ENCODE assay signal across 13 cellular contexts in genomic region chr10:113007343-113007771, GRCh38. TPM values are rescaled to one million over a fixed set of nuclear protein-coding genes. Genes with fewer than 3 reads are reported as not detected.
DNase-seq lines count a peak whose midpoint lies in the region; ATAC-seq and TF ChIP-seq lines count a peak whose summit lies in the region.
"Had no signal": no experiment of that assay in that cellular context is flagged by ENCODE, and none has a peak within 500 bp of the region (broad histone marks: within the 10 kb centered on the region; RNA-seq: fewer than 3 reads in every experiment).

No MANE protein-coding gene starts in this region.

- H3K4me1 ChIP-seq in GM23338 (ENCODE audit: insufficient read depth) (peaks cover 63% of the 10 kb centered on the region), SK-N-SH (ENCODE audit: control insufficient read depth in 1 of 2, insufficient read depth in 2 of 2, low read depth in 1 of 2, low read length in 1 of 2) (peaks cover 0 to 3% of the 10 kb centered on the region in 2 experiments; a peak in 1 of 4 replicates), aorta (ENCODE audit: control insufficient read depth in 1 of 2, insufficient read depth in 2 of 2, low read length in 2 of 2) (peaks cover 5 to 7% of the 10 kb centered on the region in 2 donors)

- ATAC-seq in GM23338 (0 out of 3 replicates have a peak, but pooled peaks have one; percentile 9), aorta (ENCODE audit: low FRiP score) (no peak)
- ATAC-seq: K562 had no signal

- no peak overlapping the region for H3K4me3 ChIP-seq in GM23338
- no peak overlapping the region for H3K4me3 ChIP-seq in SK-N-SH (ENCODE audit: low read depth in 2 of 2, low read length in 1 of 2)
- H3K4me3 ChIP-seq in aorta (ENCODE audit: low read length in 2 of 2) = no peak overlapping the region
- H3K4me3 ChIP-seq: K562, lung, right atrium auricular region had no signal

- H4K20me1 ChIP-seq in GM23338 (replicated peaks; ENCODE audit: insufficient read depth) (peaks cover 93% of the 10 kb centered on the region), SK-N-SH (ENCODE audit: insufficient read depth) (peaks cover 17% of the 10 kb centered on the region)

- no peak overlapping the region for H2AFZ ChIP-seq in GM23338
- no peak overlapping the region for H2AFZ ChIP-seq in SK-N-SH (ENCODE audit: low read depth)

- H3K9me3 Mint-ChIP-seq in GM23338 (no peaks in the 10 kb centered on the region), chondrocyte (ENCODE audit: low read depth) (no peaks in the 10 kb centered on the region)

- no peaks in the 10 kb centered on the region for H3K9me3 ChIP-seq in SK-N-SH
- H3K9me3 ChIP-seq in aorta (ENCODE audit: control insufficient read depth, low read length) = no peaks in the 10 kb centered on the region
- H3K9me3 ChIP-seq: right atrium auricular region had no signal

- DNase-seq in GM23338 (ENCODE audit: low spot score) (no peak), chondrocyte (ENCODE audit: low spot score) (no peak), SK-N-SH (no peak), aorta (no peak), AML-193 (lab: John Stamatoyannopoulos, UW) (no peak), Kasumi-1 (lab: John Stamatoyannopoulos, UW) (no peak)
- peak; percentile 38 for DNase-seq in activated CD4-positive, alpha-beta T cell treated with anti-CD3 and anti-CD28 coated beads for 48 hours
- peak in 2 of 3 experiments; percentile 9 to 19 for DNase-seq in stimulated activated CD4-positive, alpha-beta T cell treated with anti-CD3 and anti-CD28 coated beads, TNF-alpha, amount 100 ng/mL, for 24 hours (ENCODE audit: low read depth in 3 of 3)
- DNase-seq: EL, NCI-H82 had no signal

- H3K79me2 ChIP-seq in GM23338 (replicated peaks; ENCODE audit: insufficient read depth) (peaks cover 100% of the 10 kb centered on the region), SK-N-SH (ENCODE audit: insufficient read depth) (peaks cover 37% of the 10 kb centered on the region)

- H3K27me3 Mint-ChIP-seq in GM23338 (ENCODE audit: insufficient read depth, low read depth, poor library complexity) (peaks cover 9% of the 10 kb centered on the region), chondrocyte (ENCODE audit: low read depth) (no peaks in the 10 kb centered on the region)

- H3K36me3 ChIP-seq in GM23338 (ENCODE audit: insufficient read depth) (no peaks in the 10 kb centered on the region; the same call in 1 of the 2 replicates), SK-N-SH (replicated peaks in 1 of 2; ENCODE audit: control insufficient read depth in 1 of 2, insufficient read depth in 2 of 2, low read length in 1 of 2) (peaks cover 0 to 8% of the 10 kb centered on the region in 2 experiments), aorta (ENCODE audit: control insufficient read depth in 1 of 2, insufficient read depth in 2 of 2, low read length in 1 of 2) (no peaks in the 10 kb centered on the region)
- H3K36me3 ChIP-seq: right atrium auricular region had no signal

- H3K27ac ChIP-seq in GM23338 (ENCODE audit: low read depth) = no peak overlapping the region
- no peak overlapping the region for H3K27ac ChIP-seq in SK-N-SH (ENCODE audit: low read depth in 2 of 2, low read length in 1 of 2)
- no peak overlapping the region for H3K27ac ChIP-seq in aorta (ENCODE audit: low read depth in 1 of 2, low read length in 2 of 2)
- H3K27ac ChIP-seq: right atrium auricular region had no signal

- 97% methylated on average over 4 of the region's 4 CpGs for WGBS in SK-N-SH (ENCODE audit: low lambda C conversion rate)
- 75 to 81% methylated on average over 4 of the region's 4 CpGs for WGBS in aorta, 2 donors

- TF ChIP-seq CTCF in GM23338 (conservative IDR thresholded peaks at IDR 0.05; ENCODE audit: low read depth in 2 of 2) (no peak), chondrocyte (IDR thresholded peaks at IDR 0.05) (no peak), SK-N-SH (IDR thresholded peaks at IDR 0.05) (no peak)

- TF ChIP-seq RAD21 in SK-N-SH (IDR thresholded peaks at IDR 0.05; ENCODE audit: low read length) = no peak

- H3K4me3 Mint-ChIP-seq in GM23338 (no peak overlapping the region), chondrocyte (ENCODE audit: unreplicated experiment) (no peak overlapping the region)

- H3K27me3 ChIP-seq in GM23338 (ENCODE audit: insufficient read depth) (no peaks in the 10 kb centered on the region), SK-N-SH (ENCODE audit: insufficient read depth) (no peaks in the 10 kb centered on the region), aorta (ENCODE audit: control insufficient read depth in 1 of 2, insufficient read depth in 2 of 2, low read length in 1 of 2) (no peaks in the 10 kb centered on the region)
- H3K27me3 ChIP-seq: right atrium auricular region had no signal

- H3K36me3 Mint-ChIP-seq in GM23338 (ENCODE audit: low read depth) (peaks cover 63% of the 10 kb centered on the region), chondrocyte (ENCODE audit: low read depth) (no peaks in the 10 kb centered on the region)

- peaks cover 17% of the 10 kb centered on the region for H3K9me2 ChIP-seq in GM23338 (ENCODE audit: insufficient read depth)
- H3K9me2 ChIP-seq in SK-N-SH = no peaks in the 10 kb centered on the region

- H3K4me2 ChIP-seq in GM23338 (no peak overlapping the region), SK-N-SH (no peak overlapping the region)

- POLR2A ChIA-PET in SK-N-SH (lab: Yijun Ruan, JAX) = no interaction called here

- intact Hi-C loops in aorta (cut with DNase I) = loop anchor here in 1 of 2 donors (10.0 kb wide), 1 partner anchor 53 kb away; the partner anchor contains the start of gene TCF7L2

- H3K9ac ChIP-seq in SK-N-SH = no peak overlapping the region

- CTCF ChIA-PET in SK-N-SH (lab: Yijun Ruan, JAX) = no interaction called here

- H3K4me1 Mint-ChIP-seq in GM23338 (peaks cover 78% of the 10 kb centered on the region), chondrocyte (ENCODE audit: low read depth) (peaks cover 48% of the 10 kb centered on the region)

- no peak for TF ChIP-seq EP300 in SK-N-SH (IDR thresholded peaks at IDR 0.05; ENCODE audit: borderline replicate concordance in 1 of 2, low read depth in 1 of 2, low read length in 1 of 2)

- H3F3A ChIP-seq in GM23338 (replicated peaks; ENCODE audit: low read depth) = peaks cover 19% of the 10 kb centered on the region; the same call in 1 of the 2 replicates
- H3F3A ChIP-seq in SK-N-SH (replicated peaks; ENCODE audit: insufficient read depth) = no peaks in the 10 kb centered on the region

- H3K27ac Mint-ChIP-seq in GM23338 (no peak overlapping the region), chondrocyte (ENCODE audit: unreplicated experiment) (peak overlapping the region; percentile 6)

TF ChIP-seq in GM23338, 12 proteins besides CTCF, POLR2A, EP300 and RAD21 (continues in another document):
- TF ChIP-seq ZNF114 (CRISPR knock-in tag; IDR thresholded peaks at IDR 0.05) (no peak), EZH2 (IDR thresholded peaks at IDR 0.05; ENCODE audit: low read depth, unreplicated experiment) (no peak), CREB1 (CRISPR knock-in tag; IDR thresholded peaks at IDR 0.05; ENCODE audit: low read depth) (no peak), ETS1 (IDR thresholded peaks at IDR 0.05) (no peak), JUNB (IDR thresholded peaks at IDR 0.05; ENCODE audit: unreplicated experiment) (no peak), STAT1 (IDR thresholded peaks at IDR 0.05; ENCODE audit: unreplicated experiment) (no peak)

TF ChIP-seq in SK-N-SH, 30 proteins besides CTCF, POLR2A, EP300 and RAD21:
- TF ChIP-seq IRF3 (IDR thresholded peaks at IDR 0.05; ENCODE audit: low read depth, low read length) = no peak
- no peak for TF ChIP-seq SMC3 (IDR thresholded peaks at IDR 0.05; ENCODE audit: low read depth, low read length)
- no peak for TF ChIP-seq FOXJ3 (CRISPR knock-in tag; IDR thresholded peaks at IDR 0.05)

RNA-seq across cellular contexts. Expression of gene TCF7L2, which starts 57.3 kb away (rescaled TPM):
- total RNA-seq in GM23338 (2014; rRNA removed; shearing (Covaris generic)) = 27.0 and 32.2 TPM in 2 replicates
- 80.8 and 89.7 TPM in 2 replicates for polyA plus RNA-seq in GM23338 (2016; fragmentation: Nextera tagmentation; extraction: Ambion mirVana)
- total RNA-seq in chondrocyte = 30.9 to 42.3 TPM (median 34.4 TPM) in 3 replicates
- polyA plus RNA-seq in SK-N-SH (2012; rRNA removed) = 5.8 and 10.2 TPM in 2 replicates
- 6.9 and 8.6 TPM in 2 replicates for polyA plus RNA-seq in SK-N-SH (2012; cell fraction: cytosol; rRNA removed)
- 20.2 and 22.4 TPM in 2 replicates for polyA plus RNA-seq in SK-N-SH (2012; cell fraction: nucleus; rRNA removed)
- 10 to 100 TPM; 45.1 to 57.8 TPM for total RNA-seq in aorta
- 10 to 100 TPM; 14.0 to 24.5 TPM for polyA plus RNA-seq in aorta

Comparison
In these comparisons a context has a peak if more than half of its experiments do, and no peak if none do; other contexts are left out.
1. DNase-seq: peak in activated CD4-positive, alpha-beta T cell treated with anti-CD3 and anti-CD28 coated beads for 48 hours (single experiment) and stimulated activated CD4-positive, alpha-beta T cell treated with anti-CD3 and anti-CD28 coated beads, TNF-alpha, amount 100 ng/mL, for 24 hours (2 of 3); none in GM23338 (single experiment), chondrocyte (single experiment), SK-N-SH (single experiment), aorta (0 of 2), AML-193 (0 of 2) and Kasumi-1 (0 of 2).